ENCODE assay signal across 12 cellular contexts in the genomic region with DNA sequence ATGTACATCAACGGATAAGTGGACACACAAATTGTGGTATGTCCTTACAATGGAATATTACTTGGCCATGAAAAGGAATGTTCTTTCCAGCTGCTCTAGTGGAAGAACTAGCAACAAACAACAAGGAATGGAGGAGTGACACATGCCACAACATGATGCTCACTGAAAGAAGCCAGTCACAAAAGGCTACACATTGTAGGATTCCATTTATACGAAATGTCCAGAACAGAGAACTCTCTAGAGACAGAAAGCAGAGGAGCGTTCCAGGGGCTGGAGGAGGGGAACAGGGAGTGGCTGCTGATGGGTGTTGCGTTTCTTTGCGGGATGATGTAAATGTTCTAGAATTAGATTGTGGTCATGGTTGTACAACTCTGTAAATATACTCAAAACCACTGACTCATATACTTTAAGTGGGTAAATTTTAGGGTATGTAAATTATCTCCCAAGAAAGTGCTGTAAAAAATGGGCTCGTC. TPM values are rescaled to one million over a fixed set of nuclear protein-coding genes. Genes with fewer than 3 reads are reported as not detected.
DNase-seq lines count a peak whose midpoint lies in the region; ATAC-seq and TF ChIP-seq lines count a peak whose summit lies in the region.
"Had no signal": no experiment of that assay in that cellular context is flagged by ENCODE, and none has a peak within 500 bp of the region (broad histone marks: within the 10 kb centered on the region; RNA-seq: fewer than 3 reads in every experiment).

No MANE protein-coding gene starts in this region.

- H3K27me3 ChIP-seq in psoas muscle (ENCODE audit: insufficient read depth in 3 of 3, low read length in 2 of 3) (no peaks in the 10 kb centered on the region), HAP-1 (ENCODE audit: low read depth) (no peaks in the 10 kb centered on the region)
- H3K27me3 ChIP-seq: right lobe of liver had no signal

- peak overlapping the region; percentile 75 for H3K27ac ChIP-seq in psoas muscle
- H3K27ac ChIP-seq: right lobe of liver had no signal

- H3K4me1 ChIP-seq in psoas muscle: peaks cover 18% of the 10 kb centered on the region
- peaks cover 4% of the 10 kb centered on the region; the same call in 1 of the 2 replicates for H3K4me1 ChIP-seq in HAP-1
- H3K4me1 ChIP-seq: right lobe of liver had no signal

- intact Hi-C loops in psoas muscle (cut with DNase I): loop anchor here in 1 of 2 donors (5.0 kb wide), 1 partner anchor 35 kb away; a partner anchor contains a TSS

- TF ChIP-seq CTCF in psoas muscle (IDR thresholded peaks at IDR 0.05): no peak

- H3K36me3 ChIP-seq in psoas muscle (ENCODE audit: insufficient read depth in 1 of 2, low read depth in 1 of 2) (no peaks in the 10 kb centered on the region), HAP-1 (replicated peaks) (no peaks in the 10 kb centered on the region)
- H3K36me3 ChIP-seq: right lobe of liver had no signal

- ATAC-seq in psoas muscle (peak; percentile 64 to 86 (median 82)), GM18868 (IDR thresholded peaks at IDR 0.05; ENCODE audit: unreplicated experiment) (no peak)
- ATAC-seq: activated CD4-positive, alpha-beta T cell treated with anti-CD3 and anti-CD28 coated beads for 36 hours; mucosa of descending colon had no signal

- DNase-seq in EL (peak; percentile 83), NOMO-1 treated with DMSO at 0.1 percent for 48 hours (lab: John Stamatoyannopoulos, UW; ENCODE audit: unreplicated experiment) (peak; percentile 74), fibroblast of gingiva (ENCODE audit: low read depth) (peak; percentile 85), psoas muscle (no peak), C1 segment of cervical spinal cord (lab: John Stamatoyannopoulos, UW) (no peak), HAP-1 (ENCODE audit: low spot score in 2 of 2) (no peak), D341Med (ENCODE audit: low spot score) (no peak)
- DNase-seq: activated CD4-positive, alpha-beta T cell treated with anti-CD3 and anti-CD28 coated beads for 36 hours; dermis blood vessel endothelial cell; mucosa of descending colon; right lobe of liver had no signal

- no peaks in the 10 kb centered on the region for H3K9me3 ChIP-seq in psoas muscle
- H3K9me3 ChIP-seq in HAP-1: 0 out of 2 replicates have a peak, but pooled peaks cover 5% of the 10 kb centered on the region
- H3K9me3 ChIP-seq: mucosa of descending colon, right lobe of liver had no signal

- 55 to 74% (median 56%) methylated on average over 6 of the region's 6 CpGs for WGBS in psoas muscle, 3 donors

- H3K4me3 ChIP-seq in psoas muscle (no peak overlapping the region), HAP-1 (no peak overlapping the region)
- H3K4me3 ChIP-seq: mucosa of descending colon, right lobe of liver had no signal

- in situ Hi-C loops in HAP-1 (cut with MboI; ENCODE audit: low sequenced_read_pairs): no loop called here

RNA-seq across cellular contexts. Expression of a gene that starts 32.4 kb away (rescaled TPM):
- 10 to 100 TPM in 3 of 4 donors, 1 to 10 TPM in 1; 7.5 to 16.4 (median 14.0) TPM for total RNA-seq in psoas muscle
- 10 to 100 TPM in 1 of 3 donors, 1 to 10 TPM in 2; 5.2 to 10.1 (median 5.8) TPM for polyA plus RNA-seq in psoas muscle

RNA-seq across cellular contexts. Expression of a gene that starts 42.3 kb away (rescaled TPM):
- total RNA-seq in psoas muscle: 100 to 1,000 TPM; 266 to 539 (median 329) TPM
- polyA plus RNA-seq in psoas muscle: 1,000 to 10,000 TPM in 1 of 3 donors, 100 to 1,000 TPM in 2; 470 to 1,471 (median 727) TPM

Comparison
In these comparisons a context has a peak if more than half of its experiments do, and no peak if none do; other contexts are left out.
1. DNase-seq: peak in EL (single experiment), NOMO-1 treated with DMSO at 0.1 percent for 48 hours (single experiment) and fibroblast of gingiva (single experiment); none in psoas muscle (0 of 2), C1 segment of cervical spinal cord (0 of 14), HAP-1 (0 of 2) and D341Med (single experiment).